ENCODE assay signal across 8 cellular contexts in genomic region chrX:108020631-108021030, GRCh38. TPM values are rescaled to one million over a fixed set of nuclear protein-coding genes. Genes with fewer than 3 reads are reported as not detected.
DNase-seq lines count a peak whose midpoint lies in the region; ATAC-seq, FAIRE-seq and TF ChIP-seq lines count a peak whose summit lies in the region.

No MANE protein-coding gene starts in this region.

- H3K9me3 ChIP-seq in mucosa of descending colon = no peaks in the 10 kb centered on the region

- in situ Hi-C loops in astrocyte of the cerebellum (cut with HindIII; ENCODE audit: low sequenced_read_pairs) = no loop called here

- ATAC-seq in mucosa of descending colon = peak; percentile 66

- intact Hi-C loops in mucosa of descending colon (cut with DNase I, micrococcal nuclease) = no loop called here

- H3K4me3 ChIP-seq in astrocyte of the cerebellum (ENCODE audit: low read depth, low read length) (no peak overlapping the region), mucosa of descending colon (no peak overlapping the region)

- H3K36me3 ChIP-seq in mucosa of descending colon (ENCODE audit: low read depth) = no peaks in the 10 kb centered on the region

- FAIRE-seq in H54 (lab: Jason Lieb, UNC) = no peak

- no peaks in the 10 kb centered on the region for H3K4me1 ChIP-seq in mucosa of descending colon (ENCODE audit: low read depth)

- no peak for TF ChIP-seq POLR2A in H54 (IDR thresholded peaks at IDR 0.05; ENCODE audit: low read depth, low read length)

- peak; percentile 18 for DNase-seq in NCI-H82 (lab: John Stamatoyannopoulos, UW)
- DNase-seq in NCI-H82 treated with DMSO at 0.1 percent for 48 hours (lab: John Stamatoyannopoulos, UW; ENCODE audit: unreplicated experiment) = no peak
- DNase-seq in HT1080 (ENCODE audit: low read depth) = peak; percentile 4
- no peak for DNase-seq in astrocyte of the cerebellum (ENCODE audit: low read depth)
- DNase-seq in mucosa of descending colon = no peak
- no peak for DNase-seq in activated CD4-positive, CD25-positive, alpha-beta regulatory T cell treated with anti-CD3 and anti-CD28 coated beads, Interleukin-2, amount 50 U/mL, for 72 hours
- DNase-seq in H54 (ENCODE audit: insufficient read length, low spot score) = no peak
- no peak for DNase-seq in activated CD8-positive, alpha-beta memory T cell treated with anti-CD3 and anti-CD28 coated beads, Interleukin-2, amount 50 U/mL, for 48 hours

- TF ChIP-seq CTCF in astrocyte of the cerebellum (IDR thresholded peaks at IDR 0.05; ENCODE audit: low read depth, low read length, missing control alignments) (peak; percentile 53), mucosa of descending colon (IDR thresholded peaks at IDR 0.05) (no peak)

RNA-seq across cellular contexts. Expression of gene VSIG1, which starts 24.2 kb away (rescaled TPM):
- total RNA-seq in HT1080 (2014; rRNA removed; shearing (Covaris generic)) = not detected in 2 replicates
- polyA plus RNA-seq in HT1080 (2015; cell fraction: cytosol; rRNA removed) = not detected in 2 replicates
- not detected in 2 replicates for polyA plus RNA-seq in HT1080 (2015; cell fraction: nucleus; rRNA removed)
- total RNA-seq in mucosa of descending colon = under 1 TPM in 1 of 3 donors, not detected in 2; 0.58 TPM

RNA-seq across cellular contexts. Expression of gene TEX13B, which starts 38.5 kb away (rescaled TPM):
- total RNA-seq in HT1080 (2014; rRNA removed; shearing (Covaris generic)) = 0.08 TPM in 1 of 2 replicates, not detected in the other
- polyA plus RNA-seq in HT1080 (2015; cell fraction: cytosol; rRNA removed) = not detected in 2 replicates
- not detected in 2 replicates for polyA plus RNA-seq in HT1080 (2015; cell fraction: nucleus; rRNA removed)
- not detected for total RNA-seq in mucosa of descending colon

Comparison
In these comparisons a context has a peak if more than half of its experiments do, and no peak if none do; other contexts are left out.
1. DNase-seq: peak in NCI-H82 (single experiment) and HT1080 (single experiment); none in NCI-H82 treated with DMSO at 0.1 percent for 48 hours (single experiment), astrocyte of the cerebellum (single experiment), mucosa of descending colon (0 of 3), activated CD4-positive, CD25-positive, alpha-beta regulatory T cell treated with anti-CD3 and anti-CD28 coated beads, Interleukin-2, amount 50 U/mL, for 72 hours (single experiment), H54 (single experiment) and activated CD8-positive, alpha-beta memory T cell treated with anti-CD3 and anti-CD28 coated beads, Interleukin-2, amount 50 U/mL, for 48 hours (single experiment).